Comparison of ENCODE assay signal across 14 cellular contexts in the genomic region with DNA sequence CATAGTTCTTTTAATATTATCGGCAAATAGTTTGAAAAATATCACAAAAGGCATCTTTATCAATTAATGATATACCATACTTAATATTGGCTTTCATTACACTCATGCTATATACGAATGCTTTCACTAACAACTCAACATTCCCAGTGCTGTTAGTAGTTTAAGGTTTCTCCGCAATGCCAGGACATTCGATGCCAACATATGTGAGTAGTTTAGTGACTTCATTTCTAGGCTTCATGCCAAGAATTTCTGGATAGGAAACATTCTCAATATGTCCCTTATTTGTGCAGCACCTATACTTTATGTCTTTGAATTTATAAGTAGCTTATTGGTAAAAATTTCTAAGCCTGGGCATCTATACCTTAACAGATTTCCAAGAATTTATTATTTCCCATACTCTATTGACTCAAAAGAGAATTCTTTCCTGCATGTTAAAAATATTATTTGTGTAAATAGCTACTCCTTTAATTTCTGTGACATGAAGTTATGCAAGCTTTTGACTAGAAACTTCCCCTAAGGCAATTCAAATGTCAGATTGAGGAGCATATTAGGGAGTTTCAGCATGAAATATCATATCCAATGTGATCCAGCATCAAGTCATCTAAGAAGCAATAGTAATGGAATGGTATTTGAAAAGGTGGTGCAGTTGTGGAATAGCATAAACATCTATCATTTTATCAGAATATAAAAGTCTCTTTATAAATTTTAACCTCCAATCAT.
DNase-seq lines count a peak whose midpoint lies in the region; ATAC-seq and TF ChIP-seq lines count a peak whose summit lies in the region.
"Had no signal": no experiment of that assay in that cellular context is flagged by ENCODE, and none has a peak within 500 bp of the region (broad histone marks: within the 10 kb centered on the region; RNA-seq: fewer than 3 reads in every experiment).

No MANE protein-coding gene starts in this region.

- no peaks in the 10 kb centered on the region for H3K4me1 Mint-ChIP-seq in CD14-positive monocyte
- H3K4me1 Mint-ChIP-seq: naive B cell had no signal

- POLR2A ChIA-PET in BJ (lab: Charles Lee): no interaction called here

- intact Hi-C loops in CD14-positive monocyte (cut with micrococcal nuclease): no loop called here

- peaks cover 0 to 6% of the 10 kb centered on the region in 2 donors for H3K36me3 Mint-ChIP-seq in CD14-positive monocyte

- H3K27me3 ChIP-seq in BJ (ENCODE audit: control insufficient read depth, insufficient read depth, low read length): no peaks in the 10 kb centered on the region
- H3K27me3 ChIP-seq: esophagus squamous epithelium, upper lobe of left lung had no signal

- no peak overlapping the region for H3K4me3 Mint-ChIP-seq in CD14-positive monocyte

- H3K4me3 ChIP-seq in BJ (ENCODE audit: low read depth, low read length): no peak overlapping the region
- no peak overlapping the region for H3K4me3 ChIP-seq in LNCaP clone FGC (ENCODE audit: low read depth, low read length)
- H3K4me3 ChIP-seq: esophagus squamous epithelium, upper lobe of left lung had no signal

- ATAC-seq in HG03159 (IDR thresholded peaks at IDR 0.05; ENCODE audit: unreplicated experiment): no peak
- no peak for ATAC-seq in GM18519 (IDR thresholded peaks at IDR 0.05; ENCODE audit: low FRiP score, unreplicated experiment)

- H3K9me3 Mint-ChIP-seq in CD14-positive monocyte: peaks cover 14 to 24% (median 18%) of the 10 kb centered on the region in 7 donors

- DNase-seq in BJ (ENCODE audit: low read depth): peak; percentile 36
- DNase-seq in LNCaP clone FGC (ENCODE audit: low read depth): peak; percentile 90
- DNase-seq in amniotic stem cell (lab: John Stamatoyannopoulos, UW): peak; percentile 60
- DNase-seq in iPS-NIHi11 (ENCODE audit: low spot score): peak; percentile 40
- DNase-seq in CD14-positive monocyte (ENCODE audit: low spot score): no peak
- no peak for DNase-seq in COLO668 (lab: John Stamatoyannopoulos, UW; ENCODE audit: unreplicated experiment)
- DNase-seq: activated naive CD4-positive, alpha-beta T cell treated with Interleukin-2 at 50 U/mL for 16 hours; esophagus squamous epithelium; naive B cell; NCI-H1417 treated with DMSO at 0.1 percent for 48 hours; T1000 had no signal

- no peaks in the 10 kb centered on the region for H3K27me3 Mint-ChIP-seq in CD14-positive monocyte (ENCODE audit: low read depth in 3 of 3)

- CTCF ChIA-PET in BJ (lab: Yijun Ruan, JAX): no interaction called here

- H3K36me3 ChIP-seq in BJ (ENCODE audit: control insufficient read depth, insufficient read depth, low read length): no peaks in the 10 kb centered on the region
- H3K36me3 ChIP-seq: esophagus squamous epithelium, upper lobe of left lung had no signal

- no peak overlapping the region for H3K27ac Mint-ChIP-seq in CD14-positive monocyte
- H3K27ac Mint-ChIP-seq: naive B cell had no signal

- TF ChIP-seq CTCF in BJ (IDR thresholded peaks at IDR 0.05; ENCODE audit: insufficient read depth, low read depth, low read length): no peak
- TF ChIP-seq CTCF in LNCaP clone FGC (IDR thresholded peaks at IDR 0.05; ENCODE audit: control insufficient read depth, extremely low read depth, insufficient read depth): no peak
- TF ChIP-seq CTCF in CD14-positive monocyte (IDR thresholded peaks at IDR 0.05): no peak

Comparison
In these comparisons a context has a peak if more than half of its experiments do, and no peak if none do; other contexts are left out.
1. DNase-seq: peak in BJ (single experiment), LNCaP clone FGC (single experiment), amniotic stem cell (single experiment) and iPS-NIHi11 (single experiment); none in CD14-positive monocyte (single experiment) and COLO668 (single experiment).